Comparison of ENCODE assay signal across 1 cellular context in the genomic region with DNA sequence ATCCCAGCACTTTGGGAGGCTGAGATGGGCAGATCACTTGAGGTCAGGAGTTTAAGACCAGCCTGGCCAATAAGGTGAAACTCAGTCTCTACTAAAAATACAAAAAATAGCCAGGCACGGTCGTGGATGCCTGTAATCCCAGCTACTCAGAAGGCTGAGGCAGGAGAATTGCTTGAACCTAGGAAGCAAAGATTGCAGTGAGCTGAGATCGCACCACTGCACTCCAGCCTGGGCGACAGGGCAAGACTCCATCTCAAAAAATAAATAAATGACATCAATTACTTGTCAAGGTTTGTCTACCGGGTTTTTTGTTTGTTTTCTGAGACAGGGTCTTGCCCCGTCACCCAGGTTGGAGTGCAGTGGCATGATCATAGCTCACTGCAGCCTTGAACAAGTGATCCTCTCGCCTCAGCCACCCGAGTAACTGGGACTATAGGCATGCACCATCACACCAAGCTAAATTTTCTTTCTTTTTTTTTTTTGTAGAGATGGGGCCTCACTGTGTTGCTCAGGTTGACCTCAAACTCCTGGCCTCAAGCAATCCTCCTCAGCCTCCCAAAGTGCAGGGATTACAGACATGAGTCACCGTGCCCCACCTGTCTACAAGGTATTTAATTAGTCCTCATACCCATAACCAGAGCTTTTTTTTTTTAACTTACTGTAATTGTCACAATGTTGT.
A peak's percentile ranks its signal among the peaks of the same experiment; 100 is the strongest.
TF ChIP-seq lines count a peak whose summit lies in the region.

No MANE protein-coding gene starts in this region.

TF ChIP-seq in HepG2, 621 proteins besides CTCF, POLR2A, EP300 and RAD21 (continued from another document):
- TF ChIP-seq, protein P1, sequence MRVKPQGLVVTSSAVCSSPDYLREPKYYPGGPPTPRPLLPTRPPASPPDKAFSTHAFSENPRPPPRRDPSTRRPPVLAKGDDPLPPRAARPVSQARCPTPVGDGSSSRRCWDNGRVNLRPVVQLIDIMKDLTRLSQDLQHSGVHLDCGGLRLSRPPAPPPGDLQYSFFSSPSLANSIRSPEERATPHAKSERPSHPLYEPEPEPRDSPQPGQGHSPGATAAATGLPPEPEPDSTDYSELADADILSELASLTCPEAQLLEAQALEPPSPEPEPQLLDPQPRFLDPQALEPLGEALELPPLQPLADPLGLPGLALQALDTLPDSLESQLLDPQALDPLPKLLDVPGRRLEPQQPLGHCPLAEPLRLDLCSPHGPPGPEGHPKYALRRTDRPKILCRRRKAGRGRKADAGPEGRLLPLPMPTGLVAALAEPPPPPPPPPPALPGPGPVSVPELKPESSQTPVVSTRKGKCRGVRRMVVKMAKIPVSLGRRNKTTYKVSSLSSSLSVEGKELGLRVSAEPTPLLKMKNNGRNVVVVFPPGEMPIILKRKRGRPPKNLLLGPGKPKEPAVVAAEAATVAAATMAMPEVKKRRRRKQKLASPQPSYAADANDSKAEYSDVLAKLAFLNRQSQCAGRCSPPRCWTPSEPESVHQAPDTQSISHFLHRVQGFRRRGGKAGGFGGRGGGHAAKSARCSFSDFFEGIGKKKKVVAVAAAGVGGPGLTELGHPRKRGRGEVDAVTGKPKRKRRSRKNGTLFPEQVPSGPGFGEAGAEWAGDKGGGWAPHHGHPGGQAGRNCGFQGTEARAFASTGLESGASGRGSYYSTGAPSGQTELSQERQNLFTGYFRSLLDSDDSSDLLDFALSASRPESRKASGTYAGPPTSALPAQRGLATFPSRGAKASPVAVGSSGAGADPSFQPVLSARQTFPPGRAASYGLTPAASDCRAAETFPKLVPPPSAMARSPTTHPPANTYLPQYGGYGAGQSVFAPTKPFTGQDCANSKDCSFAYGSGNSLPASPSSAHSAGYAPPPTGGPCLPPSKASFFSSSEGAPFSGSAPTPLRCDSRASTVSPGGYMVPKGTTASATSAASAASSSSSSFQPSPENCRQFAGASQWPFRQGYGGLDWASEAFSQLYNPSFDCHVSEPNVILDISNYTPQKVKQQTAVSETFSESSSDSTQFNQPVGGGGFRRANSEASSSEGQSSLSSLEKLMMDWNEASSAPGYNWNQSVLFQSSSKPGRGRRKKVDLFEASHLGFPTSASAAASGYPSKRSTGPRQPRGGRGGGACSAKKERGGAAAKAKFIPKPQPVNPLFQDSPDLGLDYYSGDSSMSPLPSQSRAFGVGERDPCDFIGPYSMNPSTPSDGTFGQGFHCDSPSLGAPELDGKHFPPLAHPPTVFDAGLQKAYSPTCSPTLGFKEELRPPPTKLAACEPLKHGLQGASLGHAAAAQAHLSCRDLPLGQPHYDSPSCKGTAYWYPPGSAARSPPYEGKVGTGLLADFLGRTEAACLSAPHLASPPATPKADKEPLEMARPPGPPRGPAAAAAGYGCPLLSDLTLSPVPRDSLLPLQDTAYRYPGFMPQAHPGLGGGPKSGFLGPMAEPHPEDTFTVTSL (CRISPR knock-in tag; IDR thresholded peaks at IDR 0.05; ENCODE audit: borderline replicate concordance) = no peak
- TF ChIP-seq ZNF546 (CRISPR knock-in tag; conservative IDR thresholded peaks at IDR 0.05) (no peak), ZNF501 (CRISPR knock-in tag; IDR thresholded peaks at IDR 0.05) (peak; percentile 9; the same call in 1 of the 2 replicates), ZFP82 (CRISPR knock-in tag; IDR thresholded peaks at IDR 0.05; ENCODE audit: borderline replicate concordance) (peak; percentile 10; the same call in 1 of the 2 replicates), ZNF615 (CRISPR knock-in tag; IDR thresholded peaks at IDR 0.05; ENCODE audit: borderline replicate concordance) (no peak), ZNF441 (CRISPR knock-in tag; IDR thresholded peaks at IDR 0.05; ENCODE audit: borderline replicate concordance) (peak; percentile 98), SALL1 (CRISPR knock-in tag; IDR thresholded peaks at IDR 0.05) (peak; percentile 46; the same call in 1 of the 2 replicates), ZFAT (CRISPR knock-in tag; conservative IDR thresholded peaks at IDR 0.05) (no peak), ZNF646 (CRISPR knock-in tag; IDR thresholded peaks at IDR 0.05) (no peak)
